Comparison of ENCODE assay signal across 1 cellular context in the genomic region with DNA sequence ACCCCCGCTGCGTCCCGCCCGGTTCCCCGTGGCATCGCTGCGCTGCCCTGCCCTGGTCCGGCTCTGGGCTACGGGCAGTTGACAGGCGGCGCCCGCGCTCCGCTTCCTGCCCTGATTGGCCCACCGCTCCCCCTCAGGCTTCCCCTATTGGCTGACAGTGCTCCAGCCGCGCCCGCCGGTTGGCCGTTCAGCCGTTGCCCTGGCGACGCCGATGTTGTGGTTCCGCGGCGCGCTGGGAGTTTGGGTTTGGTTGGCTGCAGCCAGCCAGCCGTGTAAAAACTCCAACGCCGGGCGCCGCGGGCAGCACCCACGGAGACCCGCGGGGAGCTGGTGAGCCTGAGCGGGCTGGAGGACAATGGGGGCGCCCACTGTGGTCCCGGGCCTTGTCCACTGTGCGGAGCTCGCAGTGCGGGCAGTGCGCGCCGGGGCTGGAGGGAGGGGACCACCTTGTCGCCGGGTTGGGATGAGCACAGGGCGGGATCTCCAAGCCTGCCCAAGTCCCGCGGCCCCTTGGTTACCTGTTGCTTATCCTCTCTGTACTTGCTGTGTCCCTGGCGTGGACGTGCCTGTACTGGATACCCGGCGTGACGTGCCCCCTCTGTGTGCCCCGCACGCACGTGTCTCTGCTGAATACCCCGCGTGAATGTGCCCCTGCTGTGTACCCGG.
TF ChIP-seq lines count a peak whose summit lies in the region.

A gene (plus strand): TSS at position 243 of the 666 bp plus-strand sequence. CDS start 766 bp downstream, outside the sequence.

TF ChIP-seq in HEK293, 187 proteins besides CTCF, POLR2A, EP300 and RAD21 (continued from another document):
- TF ChIP-seq, protein P1, sequence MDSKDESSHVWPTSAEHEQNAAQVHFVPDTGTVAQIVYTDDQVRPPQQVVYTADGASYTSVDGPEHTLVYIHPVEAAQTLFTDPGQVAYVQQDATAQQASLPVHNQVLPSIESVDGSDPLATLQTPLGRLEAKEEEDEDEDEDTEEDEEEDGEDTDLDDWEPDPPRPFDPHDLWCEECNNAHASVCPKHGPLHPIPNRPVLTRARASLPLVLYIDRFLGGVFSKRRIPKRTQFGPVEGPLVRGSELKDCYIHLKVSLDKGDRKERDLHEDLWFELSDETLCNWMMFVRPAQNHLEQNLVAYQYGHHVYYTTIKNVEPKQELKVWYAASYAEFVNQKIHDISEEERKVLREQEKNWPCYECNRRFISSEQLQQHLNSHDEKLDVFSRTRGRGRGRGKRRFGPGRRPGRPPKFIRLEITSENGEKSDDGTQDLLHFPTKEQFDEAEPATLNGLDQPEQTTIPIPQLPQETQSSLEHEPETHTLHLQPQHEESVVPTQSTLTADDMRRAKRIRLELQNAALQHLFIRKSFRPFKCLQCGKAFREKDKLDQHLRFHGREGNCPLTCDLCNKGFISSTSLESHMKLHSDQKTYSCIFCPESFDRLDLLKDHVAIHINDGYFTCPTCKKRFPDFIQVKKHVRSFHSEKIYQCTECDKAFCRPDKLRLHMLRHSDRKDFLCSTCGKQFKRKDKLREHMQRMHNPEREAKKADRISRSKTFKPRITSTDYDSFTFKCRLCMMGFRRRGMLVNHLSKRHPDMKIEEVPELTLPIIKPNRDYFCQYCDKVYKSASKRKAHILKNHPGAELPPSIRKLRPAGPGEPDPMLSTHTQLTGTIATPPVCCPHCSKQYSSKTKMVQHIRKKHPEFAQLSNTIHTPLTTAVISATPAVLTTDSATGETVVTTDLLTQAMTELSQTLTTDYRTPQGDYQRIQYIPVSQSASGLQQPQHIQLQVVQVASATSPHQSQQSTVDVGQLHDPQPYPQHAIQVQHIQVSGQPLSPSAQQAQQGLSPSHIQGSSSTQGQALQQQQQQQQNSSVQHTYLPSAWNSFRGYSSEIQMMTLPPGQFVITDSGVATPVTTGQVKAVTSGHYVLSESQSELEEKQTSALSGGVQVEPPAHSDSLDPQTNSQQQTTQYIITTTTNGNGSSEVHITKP (tag by site-specific recombination; IDR thresholded peaks at IDR 0.05), result peak; percentile 51; the same call in 1 of the 2 replicates
- TF ChIP-seq EGR2 (tag by site-specific recombination; IDR thresholded peaks at IDR 0.05; ENCODE audit: low read depth) (no peak), SCRT1 (tag by site-specific recombination; IDR thresholded peaks at IDR 0.05; ENCODE audit: borderline replicate concordance) (peak; percentile 67; the same call in 1 of the 2 replicates), SP2 (tag by site-specific recombination; IDR thresholded peaks at IDR 0.05) (peak; percentile 91), ZNF335 (tag by site-specific recombination; conservative IDR thresholded peaks at IDR 0.05) (peak; percentile 84), SP7 (tag by site-specific recombination; IDR thresholded peaks at IDR 0.05) (no peak), ZNF610 (tag by site-specific recombination; IDR thresholded peaks at IDR 0.05; ENCODE audit: borderline replicate concordance) (no peak), SCRT2 (tag by site-specific recombination; IDR thresholded peaks at IDR 0.05) (peak; percentile 96)
- TF ChIP-seq, protein P2, sequence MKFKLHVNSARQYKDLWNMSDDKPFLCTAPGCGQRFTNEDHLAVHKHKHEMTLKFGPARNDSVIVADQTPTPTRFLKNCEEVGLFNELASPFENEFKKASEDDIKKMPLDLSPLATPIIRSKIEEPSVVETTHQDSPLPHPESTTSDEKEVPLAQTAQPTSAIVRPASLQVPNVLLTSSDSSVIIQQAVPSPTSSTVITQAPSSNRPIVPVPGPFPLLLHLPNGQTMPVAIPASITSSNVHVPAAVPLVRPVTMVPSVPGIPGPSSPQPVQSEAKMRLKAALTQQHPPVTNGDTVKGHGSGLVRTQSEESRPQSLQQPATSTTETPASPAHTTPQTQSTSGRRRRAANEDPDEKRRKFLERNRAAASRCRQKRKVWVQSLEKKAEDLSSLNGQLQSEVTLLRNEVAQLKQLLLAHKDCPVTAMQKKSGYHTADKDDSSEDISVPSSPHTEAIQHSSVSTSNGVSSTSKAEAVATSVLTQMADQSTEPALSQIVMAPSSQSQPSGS (tag by site-specific recombination; IDR thresholded peaks at IDR 0.05; ENCODE audit: low read depth), result no peak
- TF ChIP-seq, protein P3, sequence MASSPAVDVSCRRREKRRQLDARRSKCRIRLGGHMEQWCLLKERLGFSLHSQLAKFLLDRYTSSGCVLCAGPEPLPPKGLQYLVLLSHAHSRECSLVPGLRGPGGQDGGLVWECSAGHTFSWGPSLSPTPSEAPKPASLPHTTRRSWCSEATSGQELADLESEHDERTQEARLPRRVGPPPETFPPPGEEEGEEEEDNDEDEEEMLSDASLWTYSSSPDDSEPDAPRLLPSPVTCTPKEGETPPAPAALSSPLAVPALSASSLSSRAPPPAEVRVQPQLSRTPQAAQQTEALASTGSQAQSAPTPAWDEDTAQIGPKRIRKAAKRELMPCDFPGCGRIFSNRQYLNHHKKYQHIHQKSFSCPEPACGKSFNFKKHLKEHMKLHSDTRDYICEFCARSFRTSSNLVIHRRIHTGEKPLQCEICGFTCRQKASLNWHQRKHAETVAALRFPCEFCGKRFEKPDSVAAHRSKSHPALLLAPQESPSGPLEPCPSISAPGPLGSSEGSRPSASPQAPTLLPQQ (tag by site-specific recombination; IDR thresholded peaks at IDR 0.05), result peak; percentile 35; the same call in 1 of the 2 replicates
- TF ChIP-seq, protein P4, sequence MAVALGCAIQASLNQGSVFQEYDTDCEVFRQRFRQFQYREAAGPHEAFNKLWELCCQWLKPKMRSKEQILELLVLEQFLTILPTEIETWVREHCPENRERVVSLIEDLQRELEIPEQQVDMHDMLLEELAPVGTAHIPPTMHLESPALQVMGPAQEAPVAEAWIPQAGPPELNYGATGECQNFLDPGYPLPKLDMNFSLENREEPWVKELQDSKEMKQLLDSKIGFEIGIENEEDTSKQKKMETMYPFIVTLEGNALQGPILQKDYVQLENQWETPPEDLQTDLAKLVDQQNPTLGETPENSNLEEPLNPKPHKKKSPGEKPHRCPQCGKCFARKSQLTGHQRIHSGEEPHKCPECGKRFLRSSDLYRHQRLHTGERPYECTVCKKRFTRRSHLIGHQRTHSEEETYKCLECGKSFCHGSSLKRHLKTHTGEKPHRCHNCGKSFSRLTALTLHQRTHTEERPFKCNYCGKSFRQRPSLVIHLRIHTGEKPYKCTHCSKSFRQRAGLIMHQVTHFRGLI (tag by site-specific recombination; IDR thresholded peaks at IDR 0.05), result peak; percentile 63
